8 cellular contexts compared by ENCODE assay signal in the genomic region with DNA sequence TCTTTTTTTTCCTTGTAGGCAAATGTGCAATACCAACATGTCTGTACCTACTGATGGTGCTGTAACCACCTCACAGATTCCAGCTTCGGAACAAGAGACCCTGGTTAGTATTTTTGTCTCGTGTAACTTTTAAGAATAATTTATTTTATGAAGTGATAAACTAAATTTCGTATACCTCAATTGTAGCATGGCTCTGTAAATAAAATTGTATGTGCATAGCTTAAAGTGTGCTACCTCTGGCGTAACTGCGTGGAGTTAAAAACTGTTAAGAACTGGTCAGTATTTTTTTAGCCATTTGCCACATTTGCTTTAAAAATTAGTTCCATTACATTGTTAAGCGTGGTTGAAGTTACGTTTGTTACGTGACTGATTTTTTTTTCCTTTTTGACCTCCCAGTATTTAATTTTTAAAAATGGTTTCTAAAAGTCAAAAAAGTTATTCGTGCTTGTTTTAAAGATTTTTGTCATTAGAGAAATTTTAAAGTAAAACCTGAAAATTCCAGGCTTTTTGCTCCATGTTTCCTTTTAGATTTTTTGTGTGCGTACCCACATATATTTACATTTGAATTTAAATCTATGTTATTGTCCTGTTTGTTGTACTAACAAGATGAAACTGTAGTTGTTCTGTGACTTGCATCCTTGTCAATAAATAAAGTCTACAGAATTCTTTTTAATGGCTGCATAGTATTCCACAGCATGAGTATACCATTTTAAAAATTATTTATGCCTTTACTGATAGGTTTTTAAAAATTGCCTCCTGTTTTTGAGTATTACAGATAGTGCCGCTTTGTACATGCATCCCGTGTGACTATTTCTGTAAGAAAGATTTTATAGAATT. TPM values are rescaled to one million over a fixed set of nuclear protein-coding genes. Genes with fewer than 3 reads are reported as not detected.
DNase-seq lines count a peak whose midpoint lies in the region; ATAC-seq and TF ChIP-seq lines count a peak whose summit lies in the region.

No MANE protein-coding gene starts in this region.

- TSS peak; percentile 72 for BruUV-seq in IMR-90 (replicated peaks; lab: Mats Ljungman, UMichigan)

- H3K79me1 ChIP-seq in IMR-90 (ENCODE audit: low read depth in 1 of 2, low read length in 2 of 2), result peaks cover 14 to 16% of the 10 kb centered on the region in 2 experiments

- peak overlapping the region; percentile 99 for H2BK5ac ChIP-seq in IMR-90 (ENCODE audit: low read depth, low read length, poor library complexity, severe bottlenecking)

- TF ChIP-seq CTCF in AG04449 (IDR thresholded peaks at IDR 0.05; ENCODE audit: insufficient read depth, low read length, missing control alignments) (no peak), IMR-90 (conservative IDR thresholded peaks at IDR 0.05; ENCODE audit: low read depth, low read length) (no peak)

- H3K18ac ChIP-seq in IMR-90 (ENCODE audit: low read depth, low read length), result peak overlapping the region; percentile 56

- no peak; the same call in 1 of the 2 replicates for ATAC-seq in IMR-90 (ENCODE audit: low read depth)
- no peak for ATAC-seq in central memory CD8-positive, alpha-beta T cell (replicated peaks; ENCODE audit: extremely low read depth, poor library complexity, severe bottlenecking)
- no peak for ATAC-seq in HG03135 (IDR thresholded peaks at IDR 0.05; ENCODE audit: unreplicated experiment)
- no peak for ATAC-seq in HG03039 (IDR thresholded peaks at IDR 0.05; ENCODE audit: unreplicated experiment)

- peak overlapping the region; percentile 77 for H4K91ac ChIP-seq in IMR-90 (ENCODE audit: insufficient read depth, low read depth, low read length)

- intact Hi-C loops in IMR-90 (cut with micrococcal nuclease), result loop anchor here (5.0 to 10.0 kb wide), 3 partner anchors 77 to 767 kb away; a partner anchor contains a TSS

- H2AK9ac ChIP-seq in IMR-90 (replicated peaks; ENCODE audit: low read depth, low read length, poor library complexity), result peak overlapping the region; percentile 47

- peak overlapping the region; percentile 78 for H3K56ac ChIP-seq in IMR-90 (ENCODE audit: extremely low read depth, insufficient read depth, low read length)

- H4K20me1 ChIP-seq in IMR-90 (ENCODE audit: insufficient read depth, low read length), result peaks cover 22% of the 10 kb centered on the region

- peak overlapping the region; percentile 75 for H2BK120ac ChIP-seq in IMR-90 (ENCODE audit: low read depth, low read length)

- H3K27me3 Mint-ChIP-seq in central memory CD8-positive, alpha-beta T cell, result no peaks in the 10 kb centered on the region

- no peak for TF ChIP-seq RAD21 in IMR-90 (IDR thresholded peaks at IDR 0.05; ENCODE audit: low read length)

- peaks cover 2% of the 10 kb centered on the region; the same call in 1 of the 2 replicates for H3K4me1 ChIP-seq in IMR-90 (ENCODE audit: control insufficient read depth, insufficient read depth, low read length)
- peaks cover 10 to 18% of the 10 kb centered on the region in 2 donors for H3K4me1 ChIP-seq in muscle layer of duodenum (ENCODE audit: control insufficient read depth in 1 of 2, insufficient read depth in 2 of 2, low read length in 2 of 2)

- peak overlapping the region; percentile 67; the same call in 1 of the 2 replicates for H2AK5ac ChIP-seq in IMR-90 (ENCODE audit: low read depth, low read length)

- no peak overlapping the region for H2AFZ ChIP-seq in IMR-90 (replicated peaks; ENCODE audit: low read length, poor library complexity)

- peak overlapping the region; percentile 50; the same call in 1 of the 2 replicates for H2BK20ac ChIP-seq in IMR-90 (ENCODE audit: low read depth, low read length)

- H3K27me3 ChIP-seq in IMR-90 (ENCODE audit: control insufficient read depth, insufficient read depth, low read length), result no peaks in the 10 kb centered on the region
- H3K27me3 ChIP-seq in muscle layer of duodenum (ENCODE audit: low read depth, low read length), result no peaks in the 10 kb centered on the region

- TF ChIP-seq POLR2A in IMR-90 (IDR thresholded peaks at IDR 0.05; ENCODE audit: low read depth, low read length), result no peak

- POLR2A ChIA-PET in AG04449 (lab: Yijun Ruan, JAX) (interaction anchor here (0.6 to 1.8 kb wide), 10 partner anchors 8 to 584 kb away, joined by 3 to 10 read pairs (median 4); a partner anchor contains a TSS), IMR-90 (lab: Charles Lee; ENCODE audit: unreplicated experiment) (interaction anchor here (0.7 to 1.2 kb wide), 4 partner anchors 7 to 199 kb away, joined by 3 to 9 read pairs (median 4); a partner anchor contains a TSS)

- peak overlapping the region; percentile 80 for H4K5ac ChIP-seq in IMR-90 (ENCODE audit: low read depth, low read length)

- peak overlapping the region; percentile 100 for H3K9ac ChIP-seq in IMR-90 (ENCODE audit: low read depth, low read length)

- H3K36me3 ChIP-seq in IMR-90 (ENCODE audit: control insufficient read depth, insufficient read depth, low read length), result peaks cover 22% of the 10 kb centered on the region
- peaks cover 13% of the 10 kb centered on the region in 2 donors for H3K36me3 ChIP-seq in muscle layer of duodenum (ENCODE audit: control insufficient read depth in 1 of 2, insufficient read depth in 2 of 2, low read length in 2 of 2)

- dilution Hi-C loops in IMR-90 (cut with HindIII; ENCODE audit: low sequenced_read_pairs, unreplicated experiment), result no loop called here

- H3K9me3 Mint-ChIP-seq in central memory CD8-positive, alpha-beta T cell, result no peaks in the 10 kb centered on the region

- H3K27ac ChIP-seq in IMR-90 (ENCODE audit: insufficient read depth, low read length), result peak overlapping the region; percentile 100
- H3K27ac ChIP-seq in muscle layer of duodenum (ENCODE audit: low read length), result peak overlapping the region; percentile 99

- peak overlapping the region; percentile 51 to 97; a peak in 3 of 4 replicates for H4K8ac ChIP-seq in IMR-90 (ENCODE audit: low read depth in 2 of 2, low read length in 2 of 2)

- peak overlapping the region; percentile 98 for H3K27ac Mint-ChIP-seq in central memory CD8-positive, alpha-beta T cell (ENCODE audit: low read depth)

- peak overlapping the region; percentile 92 for H3K14ac ChIP-seq in IMR-90 (replicated peaks; ENCODE audit: low read depth, low read length)

- H3K9me1 ChIP-seq in IMR-90 (ENCODE audit: insufficient read depth, low read length), result no peaks in the 10 kb centered on the region; the same call in 1 of the 2 replicates

- H3K4me1 Mint-ChIP-seq in central memory CD8-positive, alpha-beta T cell, result peaks cover 30% of the 10 kb centered on the region

- no peaks in the 10 kb centered on the region for H3K9me3 ChIP-seq in IMR-90 (ENCODE audit: control insufficient read depth, insufficient read depth, low read length)
- H3K9me3 ChIP-seq in muscle layer of duodenum (ENCODE audit: control insufficient read depth in 1 of 2, low read length in 2 of 2), result no peaks in the 10 kb centered on the region

- CTCF ChIA-PET in AG04449 (lab: Yijun Ruan, JAX) (interaction anchor here (0.6 to 3.2 kb wide), 9 partner anchors 9 to 454 kb away, joined by 3 to 37 read pairs (median 4); no protein-coding TSS in a partner anchor), IMR-90 (lab: Yijun Ruan, JAX) (interaction anchor here (0.5 kb wide), 1 partner anchor 266 kb away, joined by 4 read pairs; no protein-coding TSS in a partner anchor)

- peak overlapping the region; percentile 45; the same call in 2 of the 3 replicates for H2BK15ac ChIP-seq in IMR-90 (ENCODE audit: low read depth, low read length)

- in situ Hi-C loops in IMR-90 (cut with MboI; ENCODE audit: low sequenced_read_pairs), result no loop called here

- peaks cover 41% of the 10 kb centered on the region for H3K36me3 Mint-ChIP-seq in central memory CD8-positive, alpha-beta T cell (ENCODE audit: insufficient read depth)

- DNase-seq in AG04449 (ENCODE audit: low read depth, low spot score), result no peak
- no peak for DNase-seq in IMR-90
- DNase-seq in central memory CD8-positive, alpha-beta T cell (ENCODE audit: low spot score in 2 of 2), result no peak
- DNase-seq in NCI-H128 (lab: John Stamatoyannopoulos, UW; ENCODE audit: unreplicated experiment), result no peak
- DNase-seq in epidermal melanocyte (ENCODE audit: insufficient read length, low spot score), result no peak

- peak overlapping the region; percentile 68 for H3K4me2 ChIP-seq in IMR-90 (ENCODE audit: low read depth, low read length)

- H3K4ac ChIP-seq in IMR-90 (ENCODE audit: low read depth, low read length), result peak overlapping the region; percentile 87

- peak overlapping the region; percentile 97 for H3K4me3 ChIP-seq in AG04449 (ENCODE audit: low read depth, low read length)
- H3K4me3 ChIP-seq in IMR-90 (ENCODE audit: insufficient read depth, low read depth, low read length), result peak overlapping the region; percentile 96
- H3K4me3 ChIP-seq in muscle layer of duodenum (ENCODE audit: low read depth in 1 of 2, low read length in 2 of 2), result peak overlapping the region; percentile 86 to 96

- H3K4me3 Mint-ChIP-seq in central memory CD8-positive, alpha-beta T cell, result peak overlapping the region; percentile 91

- H3K23ac ChIP-seq in IMR-90 (ENCODE audit: low read depth, low read length), result peak overlapping the region; percentile 92

- WGBS in IMR-90 (ENCODE audit: extremely low coverage in 2 of 2, insufficient read length in 1 of 2), 2 experiments, result no CpG with 5 or more reads among the region's 12 CpGs

TF ChIP-seq in IMR-90, 13 proteins besides CTCF, POLR2A, EP300 and RAD21 (continues in another document):
- TF ChIP-seq, protein P1, sequence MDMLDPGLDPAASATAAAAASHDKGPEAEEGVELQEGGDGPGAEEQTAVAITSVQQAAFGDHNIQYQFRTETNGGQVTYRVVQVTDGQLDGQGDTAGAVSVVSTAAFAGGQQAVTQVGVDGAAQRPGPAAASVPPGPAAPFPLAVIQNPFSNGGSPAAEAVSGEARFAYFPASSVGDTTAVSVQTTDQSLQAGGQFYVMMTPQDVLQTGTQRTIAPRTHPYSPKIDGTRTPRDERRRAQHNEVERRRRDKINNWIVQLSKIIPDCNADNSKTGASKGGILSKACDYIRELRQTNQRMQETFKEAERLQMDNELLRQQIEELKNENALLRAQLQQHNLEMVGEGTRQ (IDR thresholded peaks at IDR 0.05; ENCODE audit: low read depth, low read length), result no peak
- TF ChIP-seq NFE2L2 (IDR thresholded peaks at IDR 0.05; ENCODE audit: low read depth, low read length) (no peak), MAZ (IDR thresholded peaks at IDR 0.05; ENCODE audit: borderline replicate concordance, low read depth, low read length) (no peak), FOS (IDR thresholded peaks at IDR 0.05; ENCODE audit: low read depth, low read length) (no peak), CHD1 (IDR thresholded peaks at IDR 0.05; ENCODE audit: low read depth, low read length) (no peak), MXI1 (IDR thresholded peaks at IDR 0.05; ENCODE audit: borderline replicate concordance, low read depth, low read length) (no peak), RFX5 (IDR thresholded peaks at IDR 0.05; ENCODE audit: low read depth, low read length) (no peak), BHLHE40 (IDR thresholded peaks at IDR 0.05; ENCODE audit: low read depth, low read length) (no peak)

RNA-seq across cellular contexts. Expression of a gene that starts 1.4 kb away (rescaled TPM):
- 196 and 235 TPM in 2 replicates for total RNA-seq in IMR-90 (2012; rRNA removed)
- polyA plus RNA-seq in IMR-90 (2012; rRNA removed), result 21.0 and 21.9 TPM in 2 replicates
- polyA plus RNA-seq in IMR-90 (2012; cell fraction: cytosol; rRNA removed), result 10.1 and 22.8 TPM in 2 replicates
- polyA plus RNA-seq in IMR-90 (2012; cell fraction: nucleus; rRNA removed; ENCODE audit: low replicate concordance), result 11.7 and 38.6 TPM in 2 replicates
